In genomic region chr2:25276569-25277465, GRCh38 we compare ENCODE assay signal across 8 cellular contexts.
DNase-seq lines count a peak whose midpoint lies in the region; ATAC-seq and TF ChIP-seq lines count a peak whose summit lies in the region.

No MANE protein-coding gene starts in this region.

- H3K4me3 ChIP-seq in H7 (ENCODE audit: insufficient read depth, low read depth, low read length) (peak overlapping the region; percentile 37; the same call in 1 of the 2 replicates), coronary artery (peak overlapping the region; percentile 72), lower lobe of right lung (peak overlapping the region; percentile 45)

- H3K4me3 Mint-ChIP-seq in activated CD4-positive, alpha-beta T cell treated with anti-CD3 and anti-CD28 coated beads, Interleukin-2, amount 10 ng/mL, durations not matched to agents 7 days and 5 days, result peak overlapping the region; percentile 47

- TF ChIP-seq CTCF in AG09319 (IDR thresholded peaks at IDR 0.05; ENCODE audit: low read depth, low read length), result peak; percentile 24
- TF ChIP-seq CTCF in coronary artery (IDR thresholded peaks at IDR 0.05), result peak; percentile 91
- TF ChIP-seq CTCF in lower lobe of right lung (IDR thresholded peaks at IDR 0.05), result peak; percentile 81

- H3K27ac ChIP-seq in coronary artery (peak overlapping the region; percentile 52 to 79), lower lobe of right lung (peak overlapping the region; percentile 78)

- CTCF ChIA-PET in activated CD4-positive, alpha-beta T cell treated with anti-CD3 and anti-CD28 coated beads, Interleukin-2, amount 10 ng/mL, durations not matched to agents 7 days and 5 days (lab: Charles Lee), result interaction anchor here (0.7 to 3.3 kb wide), 18 partner anchors 8 to 140 kb away, joined by 3 to 27 read pairs (median 4); no protein-coding TSS in a partner anchor

- H3K27ac Mint-ChIP-seq in activated CD4-positive, alpha-beta T cell treated with anti-CD3 and anti-CD28 coated beads, Interleukin-2, amount 10 ng/mL, durations not matched to agents 7 days and 5 days, result peak overlapping the region; percentile 97

- peaks cover 46% of the 10 kb centered on the region for H3K36me3 Mint-ChIP-seq in activated CD4-positive, alpha-beta T cell treated with anti-CD3 and anti-CD28 coated beads, Interleukin-2, amount 10 ng/mL, durations not matched to agents 7 days and 5 days (ENCODE audit: low read depth)

- H3K9me3 Mint-ChIP-seq in activated CD4-positive, alpha-beta T cell treated with anti-CD3 and anti-CD28 coated beads, Interleukin-2, amount 10 ng/mL, durations not matched to agents 7 days and 5 days, result no peaks in the 10 kb centered on the region

- no peaks in the 10 kb centered on the region for H3K27me3 Mint-ChIP-seq in activated CD4-positive, alpha-beta T cell treated with anti-CD3 and anti-CD28 coated beads, Interleukin-2, amount 10 ng/mL, durations not matched to agents 7 days and 5 days

- no peaks in the 10 kb centered on the region; the same call in none of the 2 replicates for H3K36me3 ChIP-seq in H7 (replicated peaks; ENCODE audit: control insufficient read depth, insufficient read depth, low read length)
- peaks cover 12% of the 10 kb centered on the region for H3K36me3 ChIP-seq in lower lobe of right lung

- H3K4me1 ChIP-seq in lower lobe of right lung, result peaks cover 69% of the 10 kb centered on the region

- H3K9me3 ChIP-seq in lower lobe of right lung, result no peaks in the 10 kb centered on the region

- ATAC-seq in lower lobe of right lung (peak; percentile 57 to 64), HG03565 (IDR thresholded peaks at IDR 0.05; ENCODE audit: unreplicated experiment) (no peak)

- intact Hi-C loops in lower lobe of right lung (cut with DNase I), result no loop called here

- H3K27me3 ChIP-seq in H7 (ENCODE audit: control insufficient read depth, insufficient read depth, low read length), result no peaks in the 10 kb centered on the region
- H3K27me3 ChIP-seq in lower lobe of right lung (ENCODE audit: low read depth), result no peaks in the 10 kb centered on the region

- DNase-seq in AG09319 (ENCODE audit: extremely low read depth, low read depth) (no peak), H7 (peak; percentile 98), coronary artery (ENCODE audit: low spot score) (no peak), lower lobe of right lung (peak; percentile 76), GOT3 (lab: John Stamatoyannopoulos, UW) (no peak)
- DNase-seq in activated CD4-positive, alpha-beta T cell treated with anti-CD3 and anti-CD28 coated beads, Interleukin-2, amount 10 ng/mL, durations not matched to agents 7 days and 5 days, result peak; percentile 74
- DNase-seq in stimulated activated CD8-positive, alpha-beta memory T cell treated with anti-CD3 and anti-CD28 coated beads, Interleukin-12 subunit alpha, Interleukin-12 subunit beta, amount 100 ng/mL, for 24 hours (ENCODE audit: extremely low read depth), result peak; percentile 56

- H3K4me1 Mint-ChIP-seq in activated CD4-positive, alpha-beta T cell treated with anti-CD3 and anti-CD28 coated beads, Interleukin-2, amount 10 ng/mL, durations not matched to agents 7 days and 5 days, result peaks cover 79% of the 10 kb centered on the region

- POLR2A ChIA-PET in activated CD4-positive, alpha-beta T cell treated with anti-CD3 and anti-CD28 coated beads, Interleukin-2, amount 10 ng/mL, durations not matched to agents 7 days and 5 days (lab: Charles Lee), result no interaction called here

Comparison
In these comparisons a context has a peak if more than half of its experiments do, and no peak if none do; other contexts are left out.
1. DNase-seq: peak in H7 (single experiment), activated CD4-positive, alpha-beta T cell treated with anti-CD3 and anti-CD28 coated beads, Interleukin-2, amount 10 ng/mL, durations not matched to agents 7 days and 5 days (single experiment), lower lobe of right lung (single experiment) and stimulated activated CD8-positive, alpha-beta memory T cell treated with anti-CD3 and anti-CD28 coated beads, Interleukin-12 subunit alpha, Interleukin-12 subunit beta, amount 100 ng/mL, for 24 hours (single experiment); none in AG09319 (single experiment), coronary artery (single experiment) and GOT3 (single experiment).
2. CTCF ChIP-seq: peak in every context shown above with its lines; median percentile 91 in coronary artery; 81 in lower lobe of right lung; 24 in AG09319.
3. Peak in every context shown above with its lines, with median percentiles within 50 percentile points of each other: H3K4me3 ChIP-seq.